In the genomic region with DNA sequence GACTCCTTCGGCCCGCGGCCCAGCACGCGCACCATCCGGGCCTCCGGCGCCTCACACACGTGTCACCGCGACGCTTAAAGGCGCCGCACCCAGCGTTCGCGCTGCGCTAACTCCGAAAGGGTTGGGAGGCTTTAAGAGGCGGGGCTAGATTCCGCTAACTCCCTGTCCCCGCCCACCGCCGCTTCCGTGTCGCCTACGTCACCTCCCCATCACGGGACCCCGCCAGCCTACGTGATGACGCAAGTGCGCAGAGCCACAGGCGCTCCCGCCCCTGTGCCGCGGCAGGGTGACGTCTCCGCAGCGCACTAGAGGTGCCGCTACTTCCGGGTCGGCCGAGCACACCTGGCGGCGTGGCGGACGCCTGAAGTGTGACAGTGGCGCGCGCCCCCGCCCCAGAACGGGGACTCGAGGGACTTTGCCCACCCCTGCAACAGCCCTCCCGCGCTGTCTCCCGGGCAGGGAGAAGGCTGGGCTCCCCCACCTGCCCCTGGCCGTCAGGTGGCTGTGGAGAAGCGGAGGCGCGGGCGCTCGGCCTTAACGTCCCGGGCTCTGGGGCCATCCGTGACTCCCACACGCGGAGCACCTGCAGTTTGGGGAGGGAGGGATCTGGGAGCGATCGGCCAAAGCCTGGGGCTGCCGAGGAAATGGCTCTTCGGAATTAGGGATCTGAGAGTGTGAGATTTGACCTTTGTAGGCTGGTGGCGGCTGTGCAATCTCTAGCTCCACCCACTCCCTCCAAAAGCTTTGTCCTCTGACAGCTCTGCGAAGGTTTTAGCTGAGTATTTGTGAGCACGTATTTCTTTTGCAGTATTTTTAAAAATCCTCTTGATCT, we compare ENCODE assay signal across 1 cellular context.
TF ChIP-seq lines count a peak whose summit lies in the region.

A gene (minus strand): TSS at position 35 of the 832 bp plus-strand sequence. CDS start 4,451 bp downstream, outside the sequence.

TF ChIP-seq in HepG2, 621 proteins besides CTCF, POLR2A, EP300 and RAD21 (continued from another document and continues in another):
- TF ChIP-seq, protein P1, sequence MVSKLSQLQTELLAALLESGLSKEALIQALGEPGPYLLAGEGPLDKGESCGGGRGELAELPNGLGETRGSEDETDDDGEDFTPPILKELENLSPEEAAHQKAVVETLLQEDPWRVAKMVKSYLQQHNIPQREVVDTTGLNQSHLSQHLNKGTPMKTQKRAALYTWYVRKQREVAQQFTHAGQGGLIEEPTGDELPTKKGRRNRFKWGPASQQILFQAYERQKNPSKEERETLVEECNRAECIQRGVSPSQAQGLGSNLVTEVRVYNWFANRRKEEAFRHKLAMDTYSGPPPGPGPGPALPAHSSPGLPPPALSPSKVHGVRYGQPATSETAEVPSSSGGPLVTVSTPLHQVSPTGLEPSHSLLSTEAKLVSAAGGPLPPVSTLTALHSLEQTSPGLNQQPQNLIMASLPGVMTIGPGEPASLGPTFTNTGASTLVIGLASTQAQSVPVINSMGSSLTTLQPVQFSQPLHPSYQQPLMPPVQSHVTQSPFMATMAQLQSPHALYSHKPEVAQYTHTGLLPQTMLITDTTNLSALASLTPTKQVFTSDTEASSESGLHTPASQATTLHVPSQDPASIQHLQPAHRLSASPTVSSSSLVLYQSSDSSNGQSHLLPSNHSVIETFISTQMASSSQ (IDR thresholded peaks at IDR 0.05; ENCODE audit: low read depth), result peak; percentile 32; the same call in 1 of the 2 replicates
- TF ChIP-seq, protein P1 (CRISPR knock-in tag; IDR thresholded peaks at IDR 0.05; ENCODE audit: borderline replicate concordance), result peak; percentile 94
- TF ChIP-seq IKZF1 (IDR thresholded peaks at IDR 0.05) (no peak), ZNF33B (CRISPR knock-in tag; IDR thresholded peaks at IDR 0.05) (peak; percentile 46; the same call in 1 of the 2 replicates), HDAC2 (CRISPR knock-in tag; IDR thresholded peaks at IDR 0.05) (peak; percentile 96), ZNF337 (CRISPR knock-in tag; IDR thresholded peaks at IDR 0.05; ENCODE audit: borderline replicate concordance, low read depth) (peak; percentile 82; the same call in 1 of the 2 replicates), ELF1 (CRISPR knock-in tag; IDR thresholded peaks at IDR 0.05) (peak; percentile 100), SMAD3 (CRISPR knock-in tag; IDR thresholded peaks at IDR 0.05) (peak; percentile 82), SMC3 (IDR thresholded peaks at IDR 0.05; ENCODE audit: low read length) (no peak; the same call in 1 of the 2 replicates), TOPORS (CRISPR knock-in tag; IDR thresholded peaks at IDR 0.05) (peak; percentile 94), ZSCAN21 (CRISPR knock-in tag; IDR thresholded peaks at IDR 0.05; ENCODE audit: borderline replicate concordance) (peak; percentile 51), NFE2L1 (CRISPR knock-in tag; IDR thresholded peaks at IDR 0.05; ENCODE audit: borderline replicate concordance) (0 out of 2 replicates have a peak, but pooled peaks have one; percentile 56), NFKBIZ (CRISPR knock-in tag; IDR thresholded peaks at IDR 0.05) (peak; percentile 87; the same call in 1 of the 2 replicates), CHD4 (IDR thresholded peaks at IDR 0.05; ENCODE audit: borderline replicate concordance, low read length) (peak; percentile 69; the same call in 1 of the 2 replicates), SP140L (CRISPR knock-in tag; IDR thresholded peaks at IDR 0.05; ENCODE audit: borderline replicate concordance) (peak; percentile 55; the same call in 1 of the 2 replicates), BHLHE40 (IDR thresholded peaks at IDR 0.05; ENCODE audit: low read length) (peak; percentile 97), JUND (CRISPR knock-in tag; IDR thresholded peaks at IDR 0.05) (peak; percentile 89), GPN1 (CRISPR knock-in tag; IDR thresholded peaks at IDR 0.05; ENCODE audit: borderline replicate concordance) (peak; percentile 16; the same call in 1 of the 2 replicates), CBFB (CRISPR knock-in tag; IDR thresholded peaks at IDR 0.05) (peak; percentile 96), ZNF713 (CRISPR knock-in tag; IDR thresholded peaks at IDR 0.05) (peak; percentile 94; the same call in 1 of the 2 replicates), NR3C1 (CRISPR knock-in tag; IDR thresholded peaks at IDR 0.05) (no peak), ZNF484 (CRISPR knock-in tag; IDR thresholded peaks at IDR 0.05; ENCODE audit: borderline replicate concordance, low read depth) (no peak), NRL (CRISPR knock-in tag; IDR thresholded peaks at IDR 0.05; ENCODE audit: borderline replicate concordance) (peak; percentile 91), KDM3A (CRISPR knock-in tag; IDR thresholded peaks at IDR 0.05; ENCODE audit: low read depth) (peak; percentile 77), ATAD3A (CRISPR knock-in tag; IDR thresholded peaks at IDR 0.05) (no peak), ZNF333 (CRISPR knock-in tag; IDR thresholded peaks at IDR 0.05; ENCODE audit: borderline replicate concordance) (peak; percentile 74; the same call in 1 of the 2 replicates), TAF15 (IDR thresholded peaks at IDR 0.05; ENCODE audit: low read depth, low read length, poor library complexity, severe bottlenecking) (no peak), ZSCAN22 (CRISPR knock-in tag; IDR thresholded peaks at IDR 0.05) (peak; percentile 17; the same call in 1 of the 2 replicates), ZSCAN20 (CRISPR knock-in tag; IDR thresholded peaks at IDR 0.05; ENCODE audit: borderline replicate concordance) (no peak; the same call in 1 of the 2 replicates), ZNF703 (CRISPR knock-in tag; IDR thresholded peaks at IDR 0.05; ENCODE audit: borderline replicate concordance) (no peak), RARG (CRISPR knock-in tag; IDR thresholded peaks at IDR 0.05; ENCODE audit: low read depth) (no peak), REPIN1 (CRISPR knock-in tag; IDR thresholded peaks at IDR 0.05; ENCODE audit: borderline replicate concordance, low read depth) (peak; percentile 99), RFX5 (IDR thresholded peaks at IDR 0.05; ENCODE audit: low read depth, low read length) (peak; percentile 73; the same call in 1 of the 2 replicates), SOX13 (IDR thresholded peaks at IDR 0.05) (no peak; the same call in 1 of the 2 replicates), SOX13 (CRISPR knock-in tag; conservative IDR thresholded peaks at IDR 0.05 in 1 of 2, IDR thresholded peaks at IDR 0.05 in 1 of 2) (peak in 1 of 2 experiments; percentile 75; a peak in 3 of 4 replicates), ZMYM4 (CRISPR knock-in tag; IDR thresholded peaks at IDR 0.05) (peak; percentile 98), JUNB (CRISPR knock-in tag; IDR thresholded peaks at IDR 0.05; ENCODE audit: borderline replicate concordance) (peak; percentile 51; the same call in 1 of the 2 replicates), SAP130 (CRISPR knock-in tag; IDR thresholded peaks at IDR 0.05; ENCODE audit: low read depth) (peak; percentile 99), ZNF101 (CRISPR knock-in tag; IDR thresholded peaks at IDR 0.05; ENCODE audit: borderline replicate concordance, low read depth) (peak; percentile 79; the same call in 1 of the 2 replicates), ZNF816 (CRISPR knock-in tag; IDR thresholded peaks at IDR 0.05; ENCODE audit: borderline replicate concordance) (peak; percentile 98), ZNF552 (CRISPR knock-in tag; IDR thresholded peaks at IDR 0.05; ENCODE audit: borderline replicate concordance) (peak; percentile 39; the same call in 1 of the 2 replicates)
- TF ChIP-seq, protein P2, sequence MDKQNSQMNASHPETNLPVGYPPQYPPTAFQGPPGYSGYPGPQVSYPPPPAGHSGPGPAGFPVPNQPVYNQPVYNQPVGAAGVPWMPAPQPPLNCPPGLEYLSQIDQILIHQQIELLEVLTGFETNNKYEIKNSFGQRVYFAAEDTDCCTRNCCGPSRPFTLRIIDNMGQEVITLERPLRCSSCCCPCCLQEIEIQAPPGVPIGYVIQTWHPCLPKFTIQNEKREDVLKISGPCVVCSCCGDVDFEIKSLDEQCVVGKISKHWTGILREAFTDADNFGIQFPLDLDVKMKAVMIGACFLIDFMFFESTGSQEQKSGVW (CRISPR knock-in tag; IDR thresholded peaks at IDR 0.05; ENCODE audit: borderline replicate concordance), result no peak
- TF ChIP-seq, protein P3, sequence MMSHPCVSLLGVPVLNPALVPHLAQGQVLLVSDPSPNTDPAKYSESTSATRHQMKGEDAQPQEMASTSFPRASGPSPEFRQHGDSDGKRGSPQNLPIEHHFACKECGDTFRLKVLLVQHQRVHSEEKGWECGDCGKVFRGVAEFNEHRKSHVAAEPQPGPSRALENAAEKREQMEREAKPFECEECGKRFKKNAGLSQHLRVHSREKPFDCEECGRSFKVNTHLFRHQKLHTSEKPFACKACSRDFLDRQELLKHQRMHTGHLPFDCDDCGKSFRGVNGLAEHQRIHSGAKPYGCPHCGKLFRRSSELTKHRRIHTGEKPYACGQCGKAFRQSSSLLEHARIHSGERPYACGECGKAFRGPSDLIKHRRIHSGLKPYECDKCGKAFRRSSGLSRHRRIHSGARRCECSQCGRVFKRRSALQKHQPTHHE (CRISPR knock-in tag; IDR thresholded peaks at IDR 0.05; ENCODE audit: borderline replicate concordance), result peak; percentile 99
- TF ChIP-seq, protein P4, sequence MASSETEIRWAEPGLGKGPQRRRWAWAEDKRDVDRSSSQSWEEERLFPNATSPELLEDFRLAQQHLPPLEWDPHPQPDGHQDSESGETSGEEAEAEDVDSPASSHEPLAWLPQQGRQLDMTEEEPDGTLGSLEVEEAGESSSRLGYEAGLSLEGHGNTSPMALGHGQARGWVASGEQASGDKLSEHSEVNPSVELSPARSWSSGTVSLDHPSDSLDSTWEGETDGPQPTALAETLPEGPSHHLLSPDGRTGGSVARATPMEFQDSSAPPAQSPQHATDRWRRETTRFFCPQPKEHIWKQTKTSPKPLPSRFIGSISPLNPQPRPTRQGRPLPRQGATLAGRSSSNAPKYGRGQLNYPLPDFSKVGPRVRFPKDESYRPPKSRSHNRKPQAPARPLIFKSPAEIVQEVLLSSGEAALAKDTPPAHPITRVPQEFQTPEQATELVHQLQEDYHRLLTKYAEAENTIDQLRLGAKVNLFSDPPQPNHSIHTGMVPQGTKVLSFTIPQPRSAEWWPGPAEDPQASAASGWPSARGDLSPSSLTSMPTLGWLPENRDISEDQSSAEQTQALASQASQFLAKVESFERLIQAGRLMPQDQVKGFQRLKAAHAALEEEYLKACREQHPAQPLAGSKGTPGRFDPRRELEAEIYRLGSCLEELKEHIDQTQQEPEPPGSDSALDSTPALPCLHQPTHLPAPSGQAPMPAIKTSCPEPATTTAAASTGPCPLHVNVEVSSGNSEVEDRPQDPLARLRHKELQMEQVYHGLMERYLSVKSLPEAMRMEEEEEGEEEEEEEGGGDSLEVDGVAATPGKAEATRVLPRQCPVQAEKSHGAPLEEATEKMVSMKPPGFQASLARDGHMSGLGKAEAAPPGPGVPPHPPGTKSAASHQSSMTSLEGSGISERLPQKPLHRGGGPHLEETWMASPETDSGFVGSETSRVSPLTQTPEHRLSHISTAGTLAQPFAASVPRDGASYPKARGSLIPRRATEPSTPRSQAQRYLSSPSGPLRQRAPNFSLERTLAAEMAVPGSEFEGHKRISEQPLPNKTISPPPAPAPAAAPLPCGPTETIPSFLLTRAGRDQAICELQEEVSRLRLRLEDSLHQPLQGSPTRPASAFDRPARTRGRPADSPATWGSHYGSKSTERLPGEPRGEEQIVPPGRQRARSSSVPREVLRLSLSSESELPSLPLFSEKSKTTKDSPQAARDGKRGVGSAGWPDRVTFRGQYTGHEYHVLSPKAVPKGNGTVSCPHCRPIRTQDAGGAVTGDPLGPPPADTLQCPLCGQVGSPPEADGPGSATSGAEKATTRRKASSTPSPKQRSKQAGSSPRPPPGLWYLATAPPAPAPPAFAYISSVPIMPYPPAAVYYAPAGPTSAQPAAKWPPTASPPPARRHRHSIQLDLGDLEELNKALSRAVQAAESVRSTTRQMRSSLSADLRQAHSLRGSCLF (CRISPR knock-in tag; IDR thresholded peaks at IDR 0.05; ENCODE audit: borderline replicate concordance), result peak; percentile 64
- TF ChIP-seq, protein P5, sequence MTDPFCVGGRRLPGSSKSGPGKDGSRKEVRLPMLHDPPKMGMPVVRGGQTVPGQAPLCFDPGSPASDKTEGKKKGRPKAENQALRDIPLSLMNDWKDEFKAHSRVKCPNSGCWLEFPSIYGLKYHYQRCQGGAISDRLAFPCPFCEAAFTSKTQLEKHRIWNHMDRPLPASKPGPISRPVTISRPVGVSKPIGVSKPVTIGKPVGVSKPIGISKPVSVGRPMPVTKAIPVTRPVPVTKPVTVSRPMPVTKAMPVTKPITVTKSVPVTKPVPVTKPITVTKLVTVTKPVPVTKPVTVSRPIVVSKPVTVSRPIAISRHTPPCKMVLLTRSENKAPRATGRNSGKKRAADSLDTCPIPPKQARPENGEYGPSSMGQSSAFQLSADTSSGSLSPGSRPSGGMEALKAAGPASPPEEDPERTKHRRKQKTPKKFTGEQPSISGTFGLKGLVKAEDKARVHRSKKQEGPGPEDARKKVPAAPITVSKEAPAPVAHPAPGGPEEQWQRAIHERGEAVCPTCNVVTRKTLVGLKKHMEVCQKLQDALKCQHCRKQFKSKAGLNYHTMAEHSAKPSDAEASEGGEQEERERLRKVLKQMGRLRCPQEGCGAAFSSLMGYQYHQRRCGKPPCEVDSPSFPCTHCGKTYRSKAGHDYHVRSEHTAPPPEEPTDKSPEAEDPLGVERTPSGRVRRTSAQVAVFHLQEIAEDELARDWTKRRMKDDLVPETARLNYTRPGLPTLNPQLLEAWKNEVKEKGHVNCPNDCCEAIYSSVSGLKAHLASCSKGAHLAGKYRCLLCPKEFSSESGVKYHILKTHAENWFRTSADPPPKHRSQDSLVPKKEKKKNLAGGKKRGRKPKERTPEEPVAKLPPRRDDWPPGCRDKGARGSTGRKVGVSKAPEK (CRISPR knock-in tag; IDR thresholded peaks at IDR 0.05; ENCODE audit: borderline replicate concordance), result no peak; the same call in 1 of the 2 replicates
- TF ChIP-seq, protein P6, sequence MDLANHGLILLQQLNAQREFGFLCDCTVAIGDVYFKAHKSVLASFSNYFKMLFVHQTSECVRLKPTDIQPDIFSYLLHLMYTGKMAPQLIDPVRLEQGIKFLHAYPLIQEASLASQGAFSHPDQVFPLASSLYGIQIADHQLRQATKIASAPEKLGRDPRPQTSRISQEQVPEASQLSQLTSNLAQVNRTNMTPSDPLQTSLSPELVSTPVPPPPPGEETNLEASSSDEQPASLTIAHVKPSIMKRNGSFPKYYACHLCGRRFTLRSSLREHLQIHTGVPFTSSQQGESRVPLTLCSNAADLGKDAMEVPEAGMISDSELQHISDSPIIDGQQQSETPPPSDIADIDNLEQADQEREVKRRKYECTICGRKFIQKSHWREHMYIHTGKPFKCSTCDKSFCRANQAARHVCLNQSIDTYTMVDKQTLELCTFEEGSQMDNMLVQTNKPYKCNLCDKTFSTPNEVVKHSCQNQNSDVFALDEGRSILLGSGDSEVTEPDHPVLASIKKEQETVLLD (CRISPR knock-in tag; IDR thresholded peaks at IDR 0.05; ENCODE audit: low read depth), result peak; percentile 94
